9 cellular contexts compared by ENCODE assay signal in the genomic region with DNA sequence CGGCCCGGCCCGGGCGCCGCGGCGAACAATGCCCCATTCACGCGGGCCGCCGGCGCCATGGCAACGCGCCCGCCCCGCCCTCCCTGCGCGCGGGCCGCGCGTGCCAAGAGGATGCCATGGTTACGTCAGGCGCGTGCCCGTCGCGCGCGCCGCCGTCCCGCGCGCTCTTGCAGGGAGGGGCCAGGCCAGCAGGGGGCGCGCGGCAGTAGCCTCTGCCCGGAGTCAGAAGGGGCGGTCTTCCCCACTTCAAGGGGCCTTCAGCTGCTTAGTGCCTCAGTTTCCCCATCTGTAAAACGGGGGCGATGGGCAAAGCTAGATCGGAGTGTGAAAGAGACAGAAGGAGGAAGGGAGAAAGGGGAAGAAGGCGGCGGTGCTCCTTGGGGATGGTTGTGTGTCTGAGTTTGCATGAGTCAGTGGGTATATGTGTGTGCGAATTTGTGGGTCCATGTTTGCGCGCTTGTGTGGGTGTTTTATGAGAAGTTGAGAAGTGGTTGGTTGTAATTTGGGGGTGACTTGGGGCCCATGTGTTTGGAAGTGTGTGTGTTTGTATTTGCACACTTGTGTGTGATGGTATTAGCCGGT. TPM values are rescaled to one million over a fixed set of nuclear protein-coding genes. Genes with fewer than 3 reads are reported as not detected.
DNase-seq lines count a peak whose midpoint lies in the region; ATAC-seq and TF ChIP-seq lines count a peak whose summit lies in the region.
"Had no signal": no experiment of that assay in that cellular context is flagged by ENCODE, and none has a peak within 500 bp of the region (broad histone marks: within the 10 kb centered on the region; RNA-seq: fewer than 3 reads in every experiment).

No MANE protein-coding gene starts in this region.

- H3K27me3 ChIP-seq in OCI-LY1 (ENCODE audit: insufficient read depth, low read length) (no peaks in the 10 kb centered on the region), esophagus muscularis mucosa (no peaks in the 10 kb centered on the region)

- 18% methylated on average over 23 of the region's 49 CpGs for WGBS in esophagus muscularis mucosa

- peak; percentile 52 for ATAC-seq in HG03135 (IDR thresholded peaks at IDR 0.05; ENCODE audit: unreplicated experiment)
- ATAC-seq in naive B cell (ENCODE audit: low read depth in 2 of 2) = peak; percentile 69 to 84
- no peak for ATAC-seq in GM18861 (IDR thresholded peaks at IDR 0.05; ENCODE audit: unreplicated experiment)

- no peaks in the 10 kb centered on the region for H3F3A ChIP-seq in OCI-LY1 (ENCODE audit: insufficient read depth, low read length)

- peak overlapping the region; percentile 48 for H3K4me2 ChIP-seq in OCI-LY1 (ENCODE audit: low read length)

- no peaks in the 10 kb centered on the region for H3K9me3 Mint-ChIP-seq in naive B cell
- H3K9me3 Mint-ChIP-seq: activated naive CD4-positive, alpha-beta T cell treated with anti-CD3 and anti-CD28 coated beads, Interleukin-2, amount 50 U/mL, for 24 hours had no signal

- TF ChIP-seq CTCF in OCI-LY1 (IDR thresholded peaks at IDR 0.05; ENCODE audit: low read length) (peak; percentile 83), esophagus muscularis mucosa (IDR thresholded peaks at IDR 0.05) (peak; percentile 98 to 99 (median 99))

- peaks cover 0 to 24% (median 13%) of the 10 kb centered on the region in 3 donors for H3K4me1 Mint-ChIP-seq in naive B cell
- H3K4me1 Mint-ChIP-seq: activated naive CD4-positive, alpha-beta T cell treated with anti-CD3 and anti-CD28 coated beads, Interleukin-2, amount 50 U/mL, for 24 hours had no signal

- TF ChIP-seq EP300 in esophagus muscularis mucosa (IDR thresholded peaks at IDR 0.05) = no peak

- H2AFZ ChIP-seq in OCI-LY1 (ENCODE audit: low read length) = no peak overlapping the region

- H3K27ac Mint-ChIP-seq in naive B cell = no peak overlapping the region
- H3K27ac Mint-ChIP-seq: activated naive CD4-positive, alpha-beta T cell treated with anti-CD3 and anti-CD28 coated beads, Interleukin-2, amount 50 U/mL, for 24 hours had no signal

- H3K4me3 Mint-ChIP-seq in naive B cell = no peak overlapping the region
- H3K4me3 Mint-ChIP-seq: activated naive CD4-positive, alpha-beta T cell treated with anti-CD3 and anti-CD28 coated beads, Interleukin-2, amount 50 U/mL, for 24 hours had no signal

- H3K9me3 ChIP-seq in OCI-LY1 (ENCODE audit: low read length) (no peaks in the 10 kb centered on the region), esophagus muscularis mucosa (no peaks in the 10 kb centered on the region)

- H3K36me3 ChIP-seq in OCI-LY1 (ENCODE audit: insufficient read depth, low read length) (no peaks in the 10 kb centered on the region), esophagus muscularis mucosa (no peaks in the 10 kb centered on the region)

- H3K9me2 ChIP-seq in OCI-LY1 (ENCODE audit: low read depth, low read length) = no peaks in the 10 kb centered on the region

- TF ChIP-seq POLR2A in esophagus muscularis mucosa (IDR thresholded peaks at IDR 0.05; ENCODE audit: low read depth) = no peak

- H3K4me1 ChIP-seq in OCI-LY1 (ENCODE audit: insufficient read depth, low read length, severe bottlenecking) (peaks cover 5% of the 10 kb centered on the region), esophagus muscularis mucosa (peaks cover 12 to 30% (median 27%) of the 10 kb centered on the region in 4 donors)

- no peaks in the 10 kb centered on the region for H4K20me1 ChIP-seq in OCI-LY1 (ENCODE audit: insufficient read depth, low read length)

- no peaks in the 10 kb centered on the region for H3K79me2 ChIP-seq in OCI-LY1 (ENCODE audit: insufficient read depth, low read length)

- no peaks in the 10 kb centered on the region for H3K36me3 Mint-ChIP-seq in naive B cell
- H3K36me3 Mint-ChIP-seq: activated naive CD4-positive, alpha-beta T cell treated with anti-CD3 and anti-CD28 coated beads, Interleukin-2, amount 50 U/mL, for 24 hours had no signal

- peak; percentile 73 for DNase-seq in COR-L47 (lab: John Stamatoyannopoulos, UW)
- peak; percentile 78 for DNase-seq in activated T-cell treated with anti-CD3 and anti-CD28 coated beads for 24 hours (ENCODE audit: low read depth)
- DNase-seq in esophagus muscularis mucosa (ENCODE audit: extremely low spot score) = no peak
- peak; percentile 85 for DNase-seq in naive B cell
- peak; percentile 64 to 71 for DNase-seq in stimulated activated CD8-positive, alpha-beta memory T cell treated with anti-CD3 and anti-CD28 coated beads, Interleukin-7, amount 100 ng/mL, for 1 hour (ENCODE audit: low read depth in 2 of 2)

- H3K27me3 Mint-ChIP-seq in naive B cell = peaks cover 0 to 8% (median 6%) of the 10 kb centered on the region in 3 donors
- H3K27me3 Mint-ChIP-seq: activated naive CD4-positive, alpha-beta T cell treated with anti-CD3 and anti-CD28 coated beads, Interleukin-2, amount 50 U/mL, for 24 hours had no signal

- no peak overlapping the region for H3K27ac ChIP-seq in OCI-LY1 (ENCODE audit: low read depth, low read length, poor library complexity, severe bottlenecking)
- H3K27ac ChIP-seq in esophagus muscularis mucosa (replicated peaks in 1 of 4) = no peak overlapping the region

- no peak overlapping the region for H3K9ac ChIP-seq in OCI-LY1 (ENCODE audit: low read length)

- H3K4me3 ChIP-seq in OCI-LY1 (ENCODE audit: low read depth, low read length, poor library complexity, severe bottlenecking) (peak overlapping the region; percentile 38), esophagus muscularis mucosa (peak overlapping the region; percentile 41 to 48 (median 44))

- intact Hi-C loops in esophagus muscularis mucosa (cut with DNase I) = loop anchor here (1.0 to 5.0 kb wide), 2 partner anchors 49 to 78 kb away; no protein-coding TSS in a partner anchor

RNA-seq across cellular contexts. Expression of a gene that starts 11.6 kb away (rescaled TPM):
- total RNA-seq in esophagus muscularis mucosa = 100 to 1,000 TPM in 1 of 4 donors, 10 to 100 TPM in 3; 56.0 to 154 (median 79.4) TPM
- 1 to 10 TPM in 2 of 6 donors, under 1 TPM in 2, not detected in 2; 0.21 to 2.1 (median 1.1) TPM for polyA plus RNA-seq in naive B cell (ENCODE audit: low read depth in 6 of 6)

RNA-seq across cellular contexts. Expression of a gene that starts 14.3 kb away (rescaled TPM):
- total RNA-seq in esophagus muscularis mucosa = under 1 TPM in 3 of 4 donors, not detected in 1; 0.19 to 0.83 (median 0.29) TPM
- not detected for polyA plus RNA-seq in naive B cell (ENCODE audit: low read depth in 6 of 6)

RNA-seq across cellular contexts. Expression of a gene that starts 26.6 kb away (rescaled TPM):
- 10 to 100 TPM; 33.0 to 60.1 (median 49.3) TPM for total RNA-seq in esophagus muscularis mucosa
- polyA plus RNA-seq in naive B cell (ENCODE audit: low read depth in 6 of 6) = 10 to 100 TPM; 49.4 to 65.9 (median 52.7) TPM

RNA-seq across cellular contexts. Expression of a gene that starts 38.0 kb away (rescaled TPM):
- total RNA-seq in esophagus muscularis mucosa = 100 to 1,000 TPM; 138 to 218 (median 181) TPM
- 100 to 1,000 TPM in 3 of 6 donors, 10 to 100 TPM in 3; 82.9 to 119 (median 99.3) TPM for polyA plus RNA-seq in naive B cell (ENCODE audit: low read depth in 6 of 6)

RNA-seq across cellular contexts. Expression of a gene that starts 45.2 kb away (rescaled TPM):
- total RNA-seq in esophagus muscularis mucosa = 100 to 1,000 TPM; 200 to 300 (median 270) TPM
- polyA plus RNA-seq in naive B cell (ENCODE audit: low read depth in 6 of 6) = 100 to 1,000 TPM in 5 of 6 donors, 10 to 100 TPM in 1; 97.4 to 189 (median 155) TPM
